In genomic region chr3:147356909-147357733, GRCh38 we compare ENCODE assay signal across 20 cellular contexts. TPM values are rescaled to one million over a fixed set of nuclear protein-coding genes. Genes with fewer than 3 reads are reported as not detected.
DNase-seq lines count a peak whose midpoint lies in the region; ATAC-seq and TF ChIP-seq lines count a peak whose summit lies in the region.
"Had no signal": no experiment of that assay in that cellular context is flagged by ENCODE, and none has a peak within 500 bp of the region (broad histone marks: within the 10 kb centered on the region; RNA-seq: fewer than 3 reads in every experiment).

No MANE protein-coding gene starts in this region.

- 7% methylated on average over 27 of the region's 27 CpGs for WGBS in liver
- 4% methylated on average over 27 of the region's 27 CpGs for WGBS in right lobe of liver (ENCODE audit: insufficient coverage, low coverage, low lambda C conversion rate, missing lambda C conversion rate)

- H3K4me3 ChIP-seq in liver (ENCODE audit: low read depth in 1 of 3, low read length in 3 of 3) (no peak overlapping the region), right lobe of liver (no peak overlapping the region), gastrocnemius medialis (no peak overlapping the region)
- H3K4me3 ChIP-seq: Peyer's patch had no signal

- H3K4me1 ChIP-seq in liver (ENCODE audit: control insufficient read depth in 4 of 4, insufficient read depth in 4 of 4, low read length in 3 of 4) (no peaks in the 10 kb centered on the region), right lobe of liver (no peaks in the 10 kb centered on the region), gastrocnemius medialis (peaks cover 6 to 8% of the 10 kb centered on the region in 2 donors)
- H3K4me1 ChIP-seq: Peyer's patch had no signal

- ATAC-seq in right lobe of liver (no peak), gastrocnemius medialis (no peak)
- ATAC-seq: naive thymus-derived CD8-positive, alpha-beta T cell; stimulated activated naive CD8-positive, alpha-beta T cell treated with anti-CD3 and anti-CD28 coated beads, Interleukin-15, amount 100 ng/mL, for 72 hours had no signal

- peaks cover 11% of the 10 kb centered on the region for H3K4me1 Mint-ChIP-seq in chondrocyte (ENCODE audit: low read depth)

- H3K9me3 Mint-ChIP-seq in chondrocyte (ENCODE audit: low read depth), result no peaks in the 10 kb centered on the region

- peaks cover 0 to 4% (median 0%) of the 10 kb centered on the region in 4 donors for H3K9me3 ChIP-seq in liver (ENCODE audit: control insufficient read depth in 4 of 4, low read length in 3 of 4)
- H3K9me3 ChIP-seq in right lobe of liver, result no peaks in the 10 kb centered on the region
- H3K9me3 ChIP-seq in gastrocnemius medialis, result no peaks in the 10 kb centered on the region
- H3K9me3 ChIP-seq: Peyer's patch had no signal

- no peak for DNase-seq in right lobe of liver
- no peak for DNase-seq in chondrocyte (ENCODE audit: low spot score)
- peak; percentile 53 for DNase-seq in iPS-NIHi7 (ENCODE audit: extremely low spot score)
- no peak for DNase-seq in gastrocnemius medialis
- no peak for DNase-seq in SIG-M5 treated with dmso at 0.1 percent for 504 hours (lab: John Stamatoyannopoulos, UW; ENCODE audit: unreplicated experiment)
- DNase-seq in NCI-H1417 (lab: John Stamatoyannopoulos, UW), result no peak
- DNase-seq in cerebellum (ENCODE audit: low spot score), result no peak
- DNase-seq: ACHN; activated CD8-positive, alpha-beta memory T cell treated with anti-CD3 and anti-CD28 coated beads for 24 hours; activated effector memory CD4-positive, alpha-beta T cell treated with anti-CD3 and anti-CD28 coated beads, Interleukin-2, amount 50 U/mL, for 16 hours; aorta; naive thymus-derived CD8-positive, alpha-beta T cell; NCI-H1105; NCI-H2171 treated with DMSO at 0.1 percent for 48 hours; Peyer's patch; stimulated activated naive CD8-positive, alpha-beta T cell treated with anti-CD3 and anti-CD28 coated beads, Interleukin-15, amount 100 ng/mL, for 72 hours had no signal

- TF ChIP-seq CTCF in liver (IDR thresholded peaks at IDR 0.05; ENCODE audit: low read depth, low read length, missing input control) (peak; percentile 11), right lobe of liver (IDR thresholded peaks at IDR 0.05) (no peak), chondrocyte (IDR thresholded peaks at IDR 0.05) (peak; percentile 44), gastrocnemius medialis (IDR thresholded peaks at IDR 0.05 in 4 of 5, conservative IDR thresholded peaks at IDR 0.05 in 1 of 5) (no peak)

- H3K27me3 ChIP-seq in liver (ENCODE audit: control insufficient read depth in 4 of 4, insufficient read depth in 4 of 4, low read length in 3 of 4) (peaks cover 3 to 55% (median 26%) of the 10 kb centered on the region in 4 donors), right lobe of liver (peaks cover 8 to 51% of the 10 kb centered on the region in 2 donors), gastrocnemius medialis (peaks cover 69 to 78% (median 71%) of the 10 kb centered on the region in 3 donors)

- H3K9ac ChIP-seq in liver (ENCODE audit: low read depth in 1 of 2, low read length in 2 of 2), result no peak overlapping the region
- H3K9ac ChIP-seq: KMS-11 had no signal

- peaks cover 90% of the 10 kb centered on the region for H3K27me3 Mint-ChIP-seq in chondrocyte (ENCODE audit: low read depth)

- in situ Hi-C loops in gastrocnemius medialis (cut with MboI; ENCODE audit: low sequenced_read_pairs in 4 of 4), result no loop called here

- H3K36me3 ChIP-seq in liver (ENCODE audit: control insufficient read depth in 4 of 4, insufficient read depth in 3 of 4, low read depth in 1 of 4, low read length in 3 of 4) (no peaks in the 10 kb centered on the region), right lobe of liver (no peaks in the 10 kb centered on the region), gastrocnemius medialis (no peaks in the 10 kb centered on the region)
- H3K36me3 ChIP-seq: Peyer's patch had no signal

- peaks cover 7% of the 10 kb centered on the region for H3K36me3 Mint-ChIP-seq in chondrocyte (ENCODE audit: low read depth)

- no peak overlapping the region for H3K27ac Mint-ChIP-seq in chondrocyte (ENCODE audit: unreplicated experiment)
- H3K27ac Mint-ChIP-seq: naive thymus-derived CD8-positive, alpha-beta T cell; stimulated activated naive CD8-positive, alpha-beta T cell treated with anti-CD3 and anti-CD28 coated beads, Interleukin-15, amount 100 ng/mL, for 72 hours had no signal

- TF ChIP-seq POLR2A in right lobe of liver (IDR thresholded peaks at IDR 0.05) (no peak), gastrocnemius medialis (IDR thresholded peaks at IDR 0.05) (no peak)

- no peak overlapping the region for H3K4me3 Mint-ChIP-seq in chondrocyte (ENCODE audit: unreplicated experiment)
- H3K4me3 Mint-ChIP-seq: naive thymus-derived CD8-positive, alpha-beta T cell; stimulated activated naive CD8-positive, alpha-beta T cell treated with anti-CD3 and anti-CD28 coated beads, Interleukin-15, amount 100 ng/mL, for 72 hours had no signal

- no peak overlapping the region for H3K27ac ChIP-seq in liver (ENCODE audit: low read depth in 1 of 2, low read length in 2 of 2)
- no peak overlapping the region for H3K27ac ChIP-seq in right lobe of liver
- no peak overlapping the region for H3K27ac ChIP-seq in gastrocnemius medialis
- H3K27ac ChIP-seq: KMS-11, Peyer's patch had no signal

- TF ChIP-seq RAD21 in liver (IDR thresholded peaks at IDR 0.05), result no peak

- intact Hi-C loops in right lobe of liver (cut with DNase I), result no loop called here
- intact Hi-C loops in gastrocnemius medialis (cut with DNase I; ENCODE audit: low total_unique reads), result no loop called here

TF ChIP-seq in liver, 16 proteins besides CTCF, POLR2A, EP300 and RAD21:
- TF ChIP-seq, protein P1, sequence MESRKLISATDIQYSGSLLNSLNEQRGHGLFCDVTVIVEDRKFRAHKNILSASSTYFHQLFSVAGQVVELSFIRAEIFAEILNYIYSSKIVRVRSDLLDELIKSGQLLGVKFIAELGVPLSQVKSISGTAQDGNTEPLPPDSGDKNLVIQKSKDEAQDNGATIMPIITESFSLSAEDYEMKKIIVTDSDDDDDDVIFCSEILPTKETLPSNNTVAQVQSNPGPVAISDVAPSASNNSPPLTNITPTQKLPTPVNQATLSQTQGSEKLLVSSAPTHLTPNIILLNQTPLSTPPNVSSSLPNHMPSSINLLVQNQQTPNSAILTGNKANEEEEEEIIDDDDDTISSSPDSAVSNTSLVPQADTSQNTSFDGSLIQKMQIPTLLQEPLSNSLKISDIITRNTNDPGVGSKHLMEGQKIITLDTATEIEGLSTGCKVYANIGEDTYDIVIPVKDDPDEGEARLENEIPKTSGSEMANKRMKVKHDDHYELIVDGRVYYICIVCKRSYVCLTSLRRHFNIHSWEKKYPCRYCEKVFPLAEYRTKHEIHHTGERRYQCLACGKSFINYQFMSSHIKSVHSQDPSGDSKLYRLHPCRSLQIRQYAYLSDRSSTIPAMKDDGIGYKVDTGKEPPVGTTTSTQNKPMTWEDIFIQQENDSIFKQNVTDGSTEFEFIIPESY (IDR thresholded peaks at IDR 0.05), result no peak
- TF ChIP-seq FOXA1 (IDR thresholded peaks at IDR 0.05) (no peak), YY1 (IDR thresholded peaks at IDR 0.05) (no peak), NR2F2 (IDR thresholded peaks at IDR 0.05) (no peak), GABPA (IDR thresholded peaks at IDR 0.05 in 1 of 2, conservative IDR thresholded peaks at IDR 0.05 in 1 of 2) (no peak)

RNA-seq across cellular contexts. Expression of gene ZIC4, which starts 49.2 kb away (rescaled TPM):
- total RNA-seq in liver, result not detected
- polyA plus RNA-seq in liver, result under 1 TPM in 1 of 2 donors, not detected in 1; 0.06 TPM
- total RNA-seq in right lobe of liver, result under 1 TPM in 3 of 6 experiments, not detected in 3; 0.04 to 0.28 (median 0.12) TPM
- total RNA-seq in chondrocyte, result 1.7 to 10.2 TPM (median 1.7 TPM) in 3 replicates
- total RNA-seq in gastrocnemius medialis, result under 1 TPM in 3 of 4 donors, not detected in 1; 0.19 to 0.47 (median 0.39) TPM
- 122 TPM for total RNA-seq in cerebellum
- total RNA-seq: fibroblast of villous mesenchyme; lung microvascular endothelial cell; naive thymus-derived CD8-positive, alpha-beta T cell; Peyer's patch had no signal
- polyA plus RNA-seq: naive thymus-derived CD8-positive, alpha-beta T cell had no signal

RNA-seq across cellular contexts. Expression of gene ZIC1, which starts 52.0 kb away (rescaled TPM):
- total RNA-seq in liver (not detected), right lobe of liver (10 to 100 TPM in 3 of 6 experiments, 1 to 10 TPM in 3; 1.1 to 14.6 (median 9.6) TPM), chondrocyte (8.8 to 57.3 TPM (median 12.8 TPM) in 3 replicates), gastrocnemius medialis (1 to 10 TPM; 3.3 to 5.2 (median 4.3) TPM), cerebellum (662 TPM)
- 1 to 10 TPM in 1 of 2 donors, not detected in 1; 4.4 TPM for polyA plus RNA-seq in liver
- total RNA-seq: fibroblast of villous mesenchyme; lung microvascular endothelial cell; naive thymus-derived CD8-positive, alpha-beta T cell had no signal
- polyA plus RNA-seq: naive thymus-derived CD8-positive, alpha-beta T cell had no signal

Comparison
In these comparisons a context has a peak if more than half of its experiments do, and no peak if none do; other contexts are left out.
1. CTCF ChIP-seq: peak in liver (single experiment) and chondrocyte (single experiment); none in right lobe of liver (0 of 4) and gastrocnemius medialis (0 of 5).
2. RNA of gene ZIC4, which starts 49.2 kb away (total RNA-seq): 122 TPM in cerebellum (single experiment); 1.7 to 10.2 TPM in chondrocyte, 0.19 to 0.47 TPM in gastrocnemius medialis, 0.04 to 0.28 TPM in right lobe of liver and not detected in liver; every median in the first group is over 10 times any median in the second.
3. RNA of gene ZIC1, which starts 52.0 kb away (total RNA-seq): 662 TPM in cerebellum (single experiment); 8.8 to 57.3 TPM in chondrocyte, 1.1 to 14.6 TPM in right lobe of liver, 3.3 to 5.2 TPM in gastrocnemius medialis and not detected in liver; every median in the first group is over 10 times any median in the second.